In the genomic region with DNA sequence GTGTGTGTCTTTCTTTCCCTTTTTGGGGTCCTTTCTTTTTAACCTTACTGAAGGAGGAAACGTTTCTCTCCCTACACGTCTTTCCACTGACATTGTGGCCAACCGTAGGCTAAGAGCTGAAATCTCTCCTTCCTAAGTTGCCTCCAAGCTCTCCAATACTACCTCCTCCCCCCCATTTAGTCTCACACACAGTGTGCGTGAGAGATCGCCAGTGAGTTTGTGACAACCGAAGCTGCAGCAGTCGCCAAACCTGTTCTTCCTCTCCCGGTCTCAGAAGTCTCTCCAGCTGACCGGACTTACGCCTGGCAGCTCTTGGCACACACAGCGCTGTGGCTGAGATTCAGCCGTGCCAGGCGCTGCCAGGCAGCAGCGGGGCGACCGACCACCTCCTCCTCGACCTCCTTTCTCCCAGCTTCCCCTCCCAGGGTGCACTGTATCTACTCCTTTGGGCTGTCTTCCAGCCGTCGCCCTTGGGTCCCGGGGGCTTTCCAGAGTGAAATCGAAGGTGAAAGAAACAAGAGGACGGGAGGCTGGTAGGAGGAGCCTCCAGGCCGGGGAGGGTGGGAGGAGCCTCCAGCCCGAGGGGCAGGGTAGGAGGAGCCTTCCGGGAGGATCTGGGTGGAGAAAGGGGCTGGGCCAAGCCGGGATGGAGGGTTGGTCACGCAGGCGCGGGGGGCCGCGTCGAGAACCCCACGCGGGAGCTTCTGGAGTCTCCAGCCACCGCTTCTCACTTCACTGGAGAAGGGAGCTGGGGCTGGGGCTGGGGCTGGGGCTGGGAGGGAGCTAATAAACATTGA, we compare ENCODE assay signal across 8 cellular contexts. TPM values are rescaled to one million over a fixed set of nuclear protein-coding genes. Genes with fewer than 3 reads are reported as not detected.
A peak's percentile ranks its signal among the peaks of the same experiment; 100 is the strongest.
DNase-seq lines count a peak whose midpoint lies in the region; ATAC-seq and TF ChIP-seq lines count a peak whose summit lies in the region.

A gene (plus strand): TSS at position 684 of the 797 bp plus-strand sequence.

- peak within 1 kb of the TSS; percentile 90 for H2AFZ ChIP-seq in OCI-LY3 (ENCODE audit: low read depth, low read length)

- H3K9me3 ChIP-seq in HUES48 (ENCODE audit: control insufficient read depth, insufficient read depth, low read length), result no peaks in the 10 kb centered on the region
- no peaks in the 10 kb centered on the region for H3K9me3 ChIP-seq in OCI-LY3 (ENCODE audit: insufficient read depth, low read length)
- H3K9me3 ChIP-seq in mononuclear cell (ENCODE audit: low read depth, low read length), result no peaks in the 10 kb centered on the region

- peaks cover 17% of the 10 kb centered on the region for H3K27me3 ChIP-seq in HUES48 (ENCODE audit: control insufficient read depth, insufficient read depth, low read length)
- peaks cover 9% of the 10 kb centered on the region; the same call in 1 of the 2 replicates for H3K27me3 ChIP-seq in OCI-LY3 (ENCODE audit: low read depth, low read length)
- H3K27me3 ChIP-seq in mononuclear cell (ENCODE audit: insufficient read depth, low read length), result no peaks in the 10 kb centered on the region

- peak; percentile 98 for DNase-seq in Caki2 (ENCODE audit: low read depth)
- DNase-seq in activated T-cell treated with anti-CD3 and anti-CD28 coated beads for 24 hours (ENCODE audit: low read depth), result peak; percentile 91
- DNase-seq in epidermal melanocyte (ENCODE audit: insufficient read length, low spot score), result peak; percentile 83
- peak; percentile 75 to 81 for DNase-seq in stimulated activated CD8-positive, alpha-beta memory T cell treated with anti-CD3 and anti-CD28 coated beads, Interleukin-2, amount 100 ng/mL, for 1 hour (ENCODE audit: low read depth in 2 of 2)

- H3K4me1 ChIP-seq in HUES48 (ENCODE audit: control insufficient read depth, insufficient read depth, low read length), result peaks cover 13% of the 10 kb centered on the region
- peaks cover 21% of the 10 kb centered on the region for H3K4me1 ChIP-seq in OCI-LY3 (ENCODE audit: low read length)
- H3K4me1 ChIP-seq in mononuclear cell (ENCODE audit: insufficient read depth, low read length), result peaks cover 36% of the 10 kb centered on the region

- H3K4me3 ChIP-seq in HUES48 (ENCODE audit: low read depth, low read length) (peak within 1 kb of the TSS; percentile 73), OCI-LY3 (ENCODE audit: low read length) (peak within 1 kb of the TSS; percentile 87), mononuclear cell (ENCODE audit: low read length) (peak within 1 kb of the TSS; percentile 73)

- peak; percentile 82 for ATAC-seq in GM21447 (IDR thresholded peaks at IDR 0.05; ENCODE audit: unreplicated experiment)

- TF ChIP-seq CTCF in OCI-LY3 (IDR thresholded peaks at IDR 0.05; ENCODE audit: low read depth, low read length), result no peak

- peak within 1 kb of the TSS; percentile 93 for H3K4me2 ChIP-seq in OCI-LY3 (ENCODE audit: low read length)

- no peaks in the 10 kb centered on the region for H4K20me1 ChIP-seq in OCI-LY3 (ENCODE audit: insufficient read depth, low read length)

- in situ Hi-C loops in Caki2 (cut with HindIII; ENCODE audit: low pct_unique_long_range_greater_than_20kb, low sequenced_read_pairs), result no loop called here

- no peaks in the 10 kb centered on the region for H3K79me2 ChIP-seq in OCI-LY3 (ENCODE audit: low read length)

- peak within 1 kb of the TSS; percentile 40 for H3K27ac ChIP-seq in HUES48 (ENCODE audit: low read depth, low read length)
- peak within 1 kb of the TSS; percentile 38 for H3K27ac ChIP-seq in OCI-LY3 (ENCODE audit: low read length)

- H3K36me3 ChIP-seq in HUES48 (ENCODE audit: control insufficient read depth, insufficient read depth, low read length) (no peaks in the 10 kb centered on the region), OCI-LY3 (replicated peaks; ENCODE audit: low read depth, low read length) (no peaks in the 10 kb centered on the region)

- H3K9ac ChIP-seq in HUES48 (ENCODE audit: low read depth, low read length), result peak within 1 kb of the TSS; percentile 52; the same call in 1 of the 2 replicates
- H3K9ac ChIP-seq in OCI-LY3 (ENCODE audit: low read length), result peak within 1 kb of the TSS; percentile 65

RNA-seq across cellular contexts. Expression of the gene that starts here (rescaled TPM):
- 3.1 and 7.4 TPM in 2 replicates for total RNA-seq in Caki2 (2014; rRNA removed; shearing (Covaris generic); ENCODE audit: low replicate concordance)
- total RNA-seq in mononuclear cell, result 7.2 TPM

Comparison
In these comparisons a context has a peak if more than half of its experiments do, and no peak if none do; other contexts are left out.
1. Peak in every context shown above with its lines: DNase-seq, ATAC-seq, H3K4me3 ChIP-seq and H3K27ac ChIP-seq.